8 cellular contexts compared by ENCODE assay signal in the genomic region with DNA sequence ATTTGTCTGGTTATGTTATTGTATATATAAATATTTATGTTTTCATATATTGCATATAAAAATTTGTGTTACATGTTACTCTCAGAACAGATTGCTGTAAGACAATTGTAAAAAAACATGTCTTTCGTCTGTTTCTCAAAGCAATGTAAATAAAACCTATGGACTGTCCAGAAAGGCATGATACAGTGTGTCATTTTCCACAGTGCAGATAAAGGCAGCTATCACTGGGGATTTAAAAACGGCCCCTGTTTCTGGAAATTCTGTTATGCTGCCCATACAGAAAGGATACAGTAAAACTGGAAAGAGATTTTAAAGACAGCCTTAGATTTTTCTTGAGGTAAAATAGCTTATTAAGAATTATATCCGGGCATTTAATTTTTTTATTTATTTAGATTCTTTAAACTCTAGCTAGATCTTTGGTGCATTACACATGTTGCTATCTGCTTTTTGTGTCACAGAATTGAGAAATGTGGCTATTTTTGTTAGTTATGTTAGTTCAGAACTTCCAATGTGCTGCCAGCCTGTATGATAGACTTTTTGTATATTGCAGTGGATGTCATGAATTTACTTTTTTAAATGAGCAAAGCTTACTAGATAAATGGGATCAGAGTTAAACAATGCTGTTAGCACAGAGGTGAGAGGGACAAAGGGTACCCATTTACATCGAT. TPM values are rescaled to one million over a fixed set of nuclear protein-coding genes. Genes with fewer than 3 reads are reported as not detected.
DNase-seq lines count a peak whose midpoint lies in the region; ATAC-seq and TF ChIP-seq lines count a peak whose summit lies in the region.

No MANE protein-coding gene starts in this region.

- ATAC-seq in Panc1, result no peak

- TF ChIP-seq CTCF in Panc1 (IDR thresholded peaks at IDR 0.05) (no peak), coronary artery (IDR thresholded peaks at IDR 0.05) (no peak)

- H3K9me3 ChIP-seq in Panc1 (ENCODE audit: control insufficient read depth, insufficient read depth, low read depth, low read length) (no peaks in the 10 kb centered on the region), mucosa of stomach (ENCODE audit: control insufficient read depth, low read length) (no peaks in the 10 kb centered on the region)

- DNase-seq in NOMO-1 treated with DMSO at 0.1 percent for 48 hours (lab: John Stamatoyannopoulos, UW; ENCODE audit: unreplicated experiment) (peak; percentile 14), NOMO-1 treated with dmso at 0.1 percent for 144 hours (lab: John Stamatoyannopoulos, UW; ENCODE audit: unreplicated experiment) (no peak), Panc1 (ENCODE audit: low read depth, low spot score) (no peak), coronary artery (ENCODE audit: low spot score) (no peak), AG08395 (ENCODE audit: low spot score) (no peak), NCI-H1436 (lab: John Stamatoyannopoulos, UW) (no peak)
- DNase-seq in stimulated activated CD4-positive, alpha-beta T cell treated with anti-CD3 and anti-CD28 coated beads, Interleukin-2, amount 100 ng/mL, for 48 hours, result no peak

- in situ Hi-C loops in Panc1 (cut with HindIII; ENCODE audit: low pct_unique_long_range_greater_than_20kb, low sequenced_read_pairs), result no loop called here

- no peaks in the 10 kb centered on the region for H3K27me3 ChIP-seq in Panc1 (ENCODE audit: control insufficient read depth, insufficient read depth, low read length)
- no peaks in the 10 kb centered on the region for H3K27me3 ChIP-seq in mucosa of stomach (ENCODE audit: control insufficient read depth, insufficient read depth, low read length)

- intact Hi-C loops in Panc1 (cut with micrococcal nuclease; ENCODE audit: unreplicated experiment), result no loop called here

- H3K36me3 ChIP-seq in Panc1 (ENCODE audit: control insufficient read depth, insufficient read depth, low read length) (peaks cover 2% of the 10 kb centered on the region; the same call in 1 of the 2 replicates), mucosa of stomach (ENCODE audit: control insufficient read depth, insufficient read depth, low read length) (no peaks in the 10 kb centered on the region)

- POLR2A ChIA-PET in Panc1 (lab: Charles Lee), result interaction anchor here (0.6 kb wide), 2 partner anchors 11 to 54 kb away, joined by 3 to 4 read pairs; no protein-coding TSS in a partner anchor

- H3K27ac ChIP-seq in Panc1 (ENCODE audit: low read length), result peak overlapping the region; percentile 97
- H3K27ac ChIP-seq in coronary artery, result peak overlapping the region; percentile 93 to 98

- H3K4me3 ChIP-seq in Panc1 (ENCODE audit: low read depth in 2 of 2, low read length in 2 of 2) (peak overlapping the region; percentile 74 to 88), coronary artery (peak overlapping the region; percentile 74), mucosa of stomach (ENCODE audit: low read length) (peak overlapping the region; percentile 8)

- H3K9ac ChIP-seq in mucosa of stomach (ENCODE audit: low read length), result peak overlapping the region; percentile 98

- H3K4me1 ChIP-seq in Panc1 (ENCODE audit: control insufficient read depth, insufficient read depth, low read length) (peaks cover 17% of the 10 kb centered on the region; the same call in 1 of the 2 replicates), mucosa of stomach (ENCODE audit: control insufficient read depth, insufficient read depth, low read length) (no peaks in the 10 kb centered on the region)

- BruUV-seq in Panc1 (replicated peaks; lab: Mats Ljungman, UMichigan), result TSS peak; percentile 84

- CTCF ChIA-PET in Panc1 (lab: Charles Lee), result interaction anchor here (0.6 kb wide), 1 partner anchor 103 kb away, joined by 5 read pairs; no protein-coding TSS in a partner anchor

RNA-seq across cellular contexts. Expression of gene INO80D, which starts 0.8 kb away (rescaled TPM):
- total RNA-seq in Panc1 (2021; ENCODE audit: unreplicated experiment), result 17.9 TPM
- 3.0 TPM for polyA plus RNA-seq in Panc1 (2012; ENCODE audit: insufficient read length)

Comparison
In these comparisons a context has a peak if more than half of its experiments do, and no peak if none do; other contexts are left out.
1. H3K4me3 ChIP-seq: peak in every context shown above with its lines; median percentile 81 in Panc1; 74 in coronary artery; 8 in mucosa of stomach.